In genomic region chr17:75639327-75639726, GRCh38 we compare ENCODE assay signal across 25 cellular contexts. TPM values are rescaled to one million over a fixed set of nuclear protein-coding genes. Genes with fewer than 3 reads are reported as not detected.
DNase-seq lines count a peak whose midpoint lies in the region; ATAC-seq and TF ChIP-seq lines count a peak whose summit lies in the region.
"Had no signal": no experiment of that assay in that cellular context is flagged by ENCODE, and none has a peak within 500 bp of the region (broad histone marks: within the 10 kb centered on the region; RNA-seq: fewer than 3 reads in every experiment).

No MANE protein-coding gene starts in this region.

- no peaks in the 10 kb centered on the region for H3K9me3 ChIP-seq in BLaER1 treated with 17β-estradiol and CSF1 and Interleukin-3, amounts not matched to agents 10 nM and 100 nM (replicated peaks in 1 of 11)
- H3K9me3 ChIP-seq in HCT116 (ENCODE audit: control insufficient read depth in 1 of 2, insufficient read depth in 1 of 2, low read depth in 1 of 2, low read length in 2 of 2) (no peaks in the 10 kb centered on the region), stomach (no peaks in the 10 kb centered on the region)
- H3K9me3 ChIP-seq: BE2C, gastroesophageal sphincter, Peyer's patch, testis had no signal

- peaks cover 0 to 23% (median 5%) of the 10 kb centered on the region in 11 experiments; a peak in 9 of 22 replicates for H3K36me3 ChIP-seq in BLaER1 treated with 17β-estradiol and CSF1 and Interleukin-3, amounts not matched to agents 10 nM and 100 nM
- H3K36me3 ChIP-seq in HCT116 (ENCODE audit: control insufficient read depth in 1 of 2, insufficient read depth in 2 of 2, low read length in 2 of 2) (0 out of 4 replicates have a peak, but pooled peaks cover 0 to 3% of the 10 kb centered on the region in 2 experiments), stomach (peaks cover 0 to 35% (median 23%) of the 10 kb centered on the region in 4 donors)
- H3K36me3 ChIP-seq: BE2C, Peyer's patch had no signal

- H3K9me2 ChIP-seq in HCT116 (ENCODE audit: insufficient read depth): no peaks in the 10 kb centered on the region

- intact Hi-C loops in HCT116 (cut with micrococcal nuclease): no loop called here
- intact Hi-C loops in stomach (cut with DNase I; ENCODE audit: low total_unique reads): no loop called here

- DNase-seq in HCT116 (ENCODE audit: low read depth, low spot score) (no peak), left lobe of liver (ENCODE audit: low spot score) (peak; percentile 44), stomach (no peak), SIG-M5 treated with dmso at 0.1 percent for 504 hours (lab: John Stamatoyannopoulos, UW; ENCODE audit: unreplicated experiment) (no peak), GM10248 (ENCODE audit: extremely low spot score) (no peak)
- DNase-seq: activated CD8-positive, alpha-beta T cell treated with anti-CD3 and anti-CD28 coated beads, Interleukin-2, amount 10 ng/mL, durations not matched to agents 7 days and 5 days; activated naive CD4-positive, alpha-beta T cell treated with anti-CD3 and anti-CD28 coated beads, Interleukin-2, amount 10 ng/mL, durations not matched to agents 7 days and 5 days; amniotic stem cell; DMS79; GDM1; immature natural killer cell; naive thymus-derived CD8-positive, alpha-beta T cell; NCI-H1048; NCI-H1694; NCI-H446; NCI-H748 treated with DMSO at 0.1 percent for 48 hours; SHP77 treated with DMSO at 0.1 percent for 48 hours; stimulated activated naive CD4-positive, alpha-beta T cell; SW 1271; testis had no signal

- no peak for TF ChIP-seq CTCF in HCT116 (IDR thresholded peaks at IDR 0.05 in 2 of 3, conservative IDR thresholded peaks at IDR 0.05 in 1 of 3; ENCODE audit: borderline replicate concordance in 1 of 3, insufficient read depth in 1 of 3, low read depth in 2 of 3, low read length in 2 of 3)
- TF ChIP-seq CTCF in stomach (IDR thresholded peaks at IDR 0.05): no peak
- no peak for TF ChIP-seq CTCF in GM10248 (IDR thresholded peaks at IDR 0.05; ENCODE audit: control extremely low read depth, extremely low read depth, low read depth, missing control alignments)

- CTCF ChIA-PET in HCT116 (lab: Charles Lee) (interaction anchor here (1.0 to 2.4 kb wide), 2 partner anchors 13 to 36 kb away, joined by 3 to 6 read pairs; no protein-coding TSS in a partner anchor), GM10248 (lab: Yijun Ruan, JAX) (interaction anchor here (20.8 to 29.8 kb wide), 2 partner anchors 12 to 110 kb away, joined by 463 to 856 read pairs; a partner anchor contains a TSS)

- no peak for TF ChIP-seq POLR2A in HCT116 (IDR thresholded peaks at IDR 0.05; ENCODE audit: borderline replicate concordance, extremely low read depth, insufficient read depth, insufficient read length)
- no peak for TF ChIP-seq POLR2A in stomach (IDR thresholded peaks at IDR 0.05)

- RAD21 ChIA-PET in HCT116 (lab: Charles Lee; ENCODE audit: low non-redundant PET in 1 of 2, low total read pairs in 2 of 2, uncharacterized antibody in 2 of 2, unreplicated experiment in 2 of 2): no interaction called here

- H3K9ac ChIP-seq in BLaER1 treated with 17β-estradiol and CSF1 and Interleukin-3, amounts not matched to agents 10 nM and 100 nM: peak overlapping the region in 4 of 11 experiments; percentile 7 to 56 (median 29); a peak in 2 of 22 replicates
- peak overlapping the region; percentile 39; the same call in 1 of the 2 replicates for H3K9ac ChIP-seq in HCT116 (ENCODE audit: low read length)

- peaks cover 2 to 29% (median 8%) of the 10 kb centered on the region in 11 experiments; a peak in 14 of 22 replicates for H4K20me1 ChIP-seq in BLaER1 treated with 17β-estradiol and CSF1 and Interleukin-3, amounts not matched to agents 10 nM and 100 nM
- no peaks in the 10 kb centered on the region for H4K20me1 ChIP-seq in HCT116 (ENCODE audit: insufficient read depth)

- no peaks in the 10 kb centered on the region for H3K79me2 ChIP-seq in HCT116 (ENCODE audit: insufficient read depth, low read length)

- TF ChIP-seq RAD21 in HCT116 (IDR thresholded peaks at IDR 0.05; ENCODE audit: low read depth): no peak

- peak overlapping the region; percentile 73 to 94 (median 82); a peak in 21 of 22 replicates for H3K4me2 ChIP-seq in BLaER1 treated with 17β-estradiol and CSF1 and Interleukin-3, amounts not matched to agents 10 nM and 100 nM
- H3K4me2 ChIP-seq in HCT116 (ENCODE audit: low read length): peak overlapping the region; percentile 56

- peak overlapping the region in 1 of 11 experiments; percentile 25; a peak in 1 of 22 replicates for H3K27ac ChIP-seq in BLaER1 treated with 17β-estradiol and CSF1 and Interleukin-3, amounts not matched to agents 10 nM and 100 nM
- H3K27ac ChIP-seq in HCT116 (ENCODE audit: low read depth, low read length) (no peak overlapping the region; the same call in 1 of the 2 replicates), stomach (peak overlapping the region; percentile 69 to 96 (median 91))
- H3K27ac ChIP-seq: gastroesophageal sphincter, Peyer's patch, testis had no signal

- TF ChIP-seq EP300 in stomach (IDR thresholded peaks at IDR 0.05): no peak

- WGBS in stomach, 5 donors: 63 to 87% (median 77%) methylated on average over 3 of the region's 3 CpGs

- H2AFZ ChIP-seq in HCT116 (ENCODE audit: low read depth, low read length, poor library complexity, severe bottlenecking): no peak overlapping the region

- BruUV-seq in HCT116 (replicated peaks; lab: Mats Ljungman, UMichigan): no TSS peak

- ATAC-seq in HCT116 (no peak), left lobe of liver (no peak), HG02885 (IDR thresholded peaks at IDR 0.05; ENCODE audit: poor library complexity, unreplicated experiment) (no peak)
- ATAC-seq: activated CD8-positive, alpha-beta T cell treated with anti-CD3 and anti-CD28 coated beads, Interleukin-2, amount 10 ng/mL, durations not matched to agents 7 days and 5 days; gastroesophageal sphincter; naive thymus-derived CD8-positive, alpha-beta T cell had no signal

- H3K27me3 ChIP-seq in BLaER1 treated with 17β-estradiol and CSF1 and Interleukin-3, amounts not matched to agents 10 nM and 100 nM: peaks cover 0 to 23% (median 14%) of the 10 kb centered on the region in 11 experiments; a peak in 11 of 22 replicates
- no peaks in the 10 kb centered on the region for H3K27me3 ChIP-seq in HCT116 (ENCODE audit: insufficient read depth, low read length)
- no peaks in the 10 kb centered on the region for H3K27me3 ChIP-seq in stomach
- H3K27me3 ChIP-seq: BE2C, gastroesophageal sphincter, Peyer's patch, testis had no signal

- H3K4me3 ChIP-seq in BLaER1 treated with 17β-estradiol and CSF1 and Interleukin-3, amounts not matched to agents 10 nM and 100 nM: no peak overlapping the region
- H3K4me3 ChIP-seq in HCT116 (replicated peaks in 1 of 2; ENCODE audit: low read depth in 1 of 2, low read length in 2 of 2): no peak overlapping the region; a peak in 1 of 4 replicates
- peak overlapping the region in 1 of 4 donors; percentile 1 for H3K4me3 ChIP-seq in stomach
- H3K4me3 ChIP-seq: gastroesophageal sphincter, Peyer's patch, testis had no signal

- POLR2A ChIA-PET in HCT116 (lab: Charles Lee): no interaction called here
- POLR2A ChIA-PET in GM10248 (lab: Yijun Ruan, JAX): no interaction called here

- peaks cover 37 to 74% (median 61%) of the 10 kb centered on the region in 10 experiments for H3K4me1 ChIP-seq in BLaER1 treated with 17β-estradiol and CSF1 and Interleukin-3, amounts not matched to agents 10 nM and 100 nM
- H3K4me1 ChIP-seq in HCT116 (ENCODE audit: control insufficient read depth in 1 of 2, insufficient read depth in 2 of 2, low read length in 2 of 2): peaks cover 24 to 50% of the 10 kb centered on the region in 2 experiments
- H3K4me1 ChIP-seq in stomach: peaks cover 71 to 94% (median 89%) of the 10 kb centered on the region in 4 donors
- H3K4me1 ChIP-seq: BE2C had no signal

TF ChIP-seq in HCT116, 20 proteins besides CTCF, POLR2A, EP300 and RAD21 (continues in another document):
- TF ChIP-seq SRF (IDR thresholded peaks at IDR 0.05; ENCODE audit: low read depth) (no peak), EZH2 (IDR thresholded peaks at IDR 0.05) (no peak), ELF1 (IDR thresholded peaks at IDR 0.05; ENCODE audit: borderline replicate concordance, low read depth) (no peak), CEBPB (IDR thresholded peaks at IDR 0.05; ENCODE audit: low read depth) (no peak), CBX3 (IDR thresholded peaks at IDR 0.05; ENCODE audit: low read depth) (no peak), FOSL1 (IDR thresholded peaks at IDR 0.05; ENCODE audit: low read depth) (no peak), ZBTB33 (IDR thresholded peaks at IDR 0.05; ENCODE audit: extremely low read depth, insufficient replicate concordance, low read length) (no peak), SP1 (IDR thresholded peaks at IDR 0.05; ENCODE audit: low read depth) (no peak)

RNA-seq across cellular contexts. Expression of gene SMIM5, which starts 6.1 kb away (rescaled TPM):
- total RNA-seq in HCT116 (2021; ENCODE audit: unreplicated experiment): 0.12 TPM
- polyA plus RNA-seq in HCT116 (2012): 0.79 and 1.0 TPM in 2 replicates
- total RNA-seq in left lobe of liver: 0.13 TPM
- total RNA-seq in stomach: 10 to 100 TPM in 1 of 5 donors, 1 to 10 TPM in 1, under 1 TPM in 1, not detected in 2; 0.58 to 12.7 (median 3.6) TPM
- 10 to 100 TPM in 1 of 3 donors, 1 to 10 TPM in 2; 5.9 to 29.5 (median 10.0) TPM for polyA plus RNA-seq in stomach

RNA-seq across cellular contexts. Expression of gene RECQL5, which starts 27.6 kb away (rescaled TPM):
- 83.3 TPM for total RNA-seq in HCT116 (2021; ENCODE audit: unreplicated experiment)
- polyA plus RNA-seq in HCT116 (2012): 55.3 and 61.6 TPM in 2 replicates
- 26.0 TPM for total RNA-seq in left lobe of liver
- 100 to 1,000 TPM in 2 of 5 donors, 10 to 100 TPM in 3; 21.4 to 229 (median 46.7) TPM for total RNA-seq in stomach
- polyA plus RNA-seq in stomach: 10 to 100 TPM; 29.6 to 61.4 (median 50.8) TPM

RNA-seq across cellular contexts. Expression of gene SAP30BP, which starts 27.8 kb away (rescaled TPM):
- total RNA-seq in HCT116 (2021; ENCODE audit: unreplicated experiment): 149 TPM
- polyA plus RNA-seq in HCT116 (2012): 107 and 111 TPM in 2 replicates
- 31.6 TPM for total RNA-seq in left lobe of liver
- total RNA-seq in stomach: 100 to 1,000 TPM in 2 of 5 donors, 10 to 100 TPM in 3; 24.6 to 154 (median 72.9) TPM
- 10 to 100 TPM; 59.0 to 82.5 (median 72.8) TPM for polyA plus RNA-seq in stomach

RNA-seq across cellular contexts. Expression of gene MYO15B, which starts 51.7 kb away (rescaled TPM):
- total RNA-seq in HCT116 (2021; ENCODE audit: unreplicated experiment): 30.3 TPM
- 24.7 and 39.5 TPM in 2 replicates for polyA plus RNA-seq in HCT116 (2012)
- 34.2 TPM for total RNA-seq in left lobe of liver
- total RNA-seq in stomach: 100 to 1,000 TPM; 138 to 515 (median 186) TPM
- 10 to 100 TPM; 67.7 to 82.3 (median 68.5) TPM for polyA plus RNA-seq in stomach
